In genomic region chr2:10721344-10722251, GRCh38 we compare ENCODE assay signal across 9 cellular contexts. TPM values are rescaled to one million over a fixed set of nuclear protein-coding genes. Genes with fewer than 3 reads are reported as not detected.
DNase-seq lines count a peak whose midpoint lies in the region; ATAC-seq and TF ChIP-seq lines count a peak whose summit lies in the region.
"Had no signal": no experiment of that assay in that cellular context is flagged by ENCODE, and none has a peak within 500 bp of the region (broad histone marks: within the 10 kb centered on the region; RNA-seq: fewer than 3 reads in every experiment).

Gene ATP6V1C2 (plus strand): TSS chr2:10721630. CDS start chr2:10722850, 1,220 bp downstream.

- H3K9me3 ChIP-seq in AG04450 (ENCODE audit: control insufficient read depth, insufficient read depth, low read length) (no peaks in the 10 kb centered on the region; the same call in 1 of the 2 replicates), SK-N-MC (ENCODE audit: low read depth, low read length) (no peaks in the 10 kb centered on the region), psoas muscle (no peaks in the 10 kb centered on the region)

- ATAC-seq in HG02970 (IDR thresholded peaks at IDR 0.05; ENCODE audit: low FRiP score, unreplicated experiment) (peak; percentile 54), foreskin keratinocyte (peak; percentile 63), psoas muscle (peak; percentile 9 to 66 (median 42))

- H3K4me1 ChIP-seq in foreskin keratinocyte (peaks cover 20% of the 10 kb centered on the region), psoas muscle (peaks cover 6% of the 10 kb centered on the region)

- intact Hi-C loops in psoas muscle (cut with DNase I): no loop called here

- H3K4me3 ChIP-seq in AG04450 (ENCODE audit: low read depth, low read length): peak within 1 kb of the TSS; percentile 43
- H3K4me3 ChIP-seq in GM12864 (ENCODE audit: low read depth, low read length): peak within 1 kb of the TSS; percentile 50
- peak within 1 kb of the TSS; percentile 77 for H3K4me3 ChIP-seq in SK-N-MC
- peak within 1 kb of the TSS; percentile 59 for H3K4me3 ChIP-seq in psoas muscle

- H3K36me3 ChIP-seq in SK-N-MC (ENCODE audit: insufficient read depth, low read length) (no peaks in the 10 kb centered on the region), psoas muscle (ENCODE audit: insufficient read depth in 1 of 2, low read depth in 1 of 2) (no peaks in the 10 kb centered on the region)

- H3K27ac ChIP-seq in AG04450 (ENCODE audit: low read depth, low read length): no peak within 1 kb of the TSS
- H3K27ac ChIP-seq in SK-N-MC: no peak within 1 kb of the TSS
- no peak within 1 kb of the TSS for H3K27ac ChIP-seq in foreskin keratinocyte
- H3K27ac ChIP-seq in psoas muscle: no peak within 1 kb of the TSS

- TF ChIP-seq CTCF in AG04450 (IDR thresholded peaks at IDR 0.05; ENCODE audit: low read depth, low read length): no peak
- no peak for TF ChIP-seq CTCF in GM12864 (IDR thresholded peaks at IDR 0.05; ENCODE audit: low read depth, low read length, missing control alignments)
- TF ChIP-seq CTCF in foreskin keratinocyte (conservative IDR thresholded peaks at IDR 0.05): no peak
- no peak for TF ChIP-seq CTCF in psoas muscle (IDR thresholded peaks at IDR 0.05)

- DNase-seq in AG04450 (ENCODE audit: low read depth, low spot score): no peak
- DNase-seq in GM12864 (ENCODE audit: low read depth): no peak
- DNase-seq in SK-N-MC (ENCODE audit: low read depth, low spot score): no peak
- DNase-seq in foreskin keratinocyte: no peak
- peak in 1 of 2 donors; percentile 19 for DNase-seq in psoas muscle
- no peak for DNase-seq in hepatic stellate cell (ENCODE audit: low spot score)
- DNase-seq in HK-2 (ENCODE audit: unreplicated experiment): no peak

- H3K27me3 ChIP-seq in AG04450 (ENCODE audit: control insufficient read depth, insufficient read depth, low read length) (peaks cover 50% of the 10 kb centered on the region), foreskin keratinocyte (peaks cover 70% of the 10 kb centered on the region), psoas muscle (ENCODE audit: insufficient read depth in 3 of 3, low read length in 2 of 3) (peaks cover 0 to 70% (median 14%) of the 10 kb centered on the region in 3 donors)

- 0 to 1% (median 0%) methylated on average over 49 to 109 of the region's 109 CpGs for WGBS in psoas muscle, 3 donors

- CTCF ChIA-PET in AG04450 (lab: Charles Lee): no interaction called here

- no peak within 1 kb of the TSS for H3K9ac ChIP-seq in SK-N-MC (ENCODE audit: insufficient read length)

- POLR2A ChIA-PET in AG04450 (lab: Yijun Ruan, JAX): no interaction called here

RNA-seq across cellular contexts. Expression of gene ATP6V1C2, which starts in this region (rescaled TPM):
- polyA plus RNA-seq in AG04450 (2011; rRNA removed): 0.12 and 0.14 TPM in 2 replicates
- 0.09 TPM in 1 of 2 replicates, not detected in the other for polyA minus RNA-seq in AG04450 (2011; rRNA and poly(A)+ RNA removed)
- 0.07 TPM in 2 replicates for total RNA-seq in foreskin keratinocyte
- polyA plus RNA-seq in foreskin keratinocyte: 0.13 and 0.16 TPM in 2 replicates
- under 1 TPM; 0.11 to 0.27 (median 0.16) TPM for total RNA-seq in psoas muscle
- polyA plus RNA-seq in psoas muscle: under 1 TPM; 0.25 to 0.70 (median 0.25) TPM
- total RNA-seq: M059J had no signal

Comparison
In these comparisons a context has a peak if more than half of its experiments do, and no peak if none do; other contexts are left out.
1. Peak in ATAC-seq in foreskin keratinocyte; RNA of the gene not detected or under 1 TPM.
2. Peak in ATAC-seq and H3K4me3 ChIP-seq in psoas muscle; RNA of the gene not detected or under 1 TPM.